In the genomic region with DNA sequence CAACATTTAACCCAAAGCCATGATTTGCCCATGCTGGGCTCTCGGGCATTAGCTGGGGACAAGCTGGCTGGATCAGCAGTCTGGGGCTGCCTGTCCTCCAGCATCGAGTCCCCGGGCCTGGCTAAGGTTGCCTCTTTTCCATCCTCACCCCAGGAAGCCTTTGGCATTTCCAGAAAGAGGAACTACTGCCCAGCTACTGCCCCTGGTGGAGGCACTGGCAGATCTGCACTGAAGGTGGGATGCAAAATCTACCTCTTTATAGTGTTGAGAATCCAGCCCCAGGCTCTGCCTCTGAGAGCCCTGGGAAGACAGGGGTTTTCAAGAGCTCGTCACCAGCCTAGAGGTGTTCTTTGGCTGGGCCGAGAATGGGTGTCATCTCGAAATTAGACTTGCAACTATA, we compare ENCODE assay signal across 8 cellular contexts.
DNase-seq lines count a peak whose midpoint lies in the region; ATAC-seq and TF ChIP-seq lines count a peak whose summit lies in the region.
"Had no signal": no experiment of that assay in that cellular context is flagged by ENCODE, and none has a peak within 500 bp of the region (broad histone marks: within the 10 kb centered on the region; RNA-seq: fewer than 3 reads in every experiment).

No MANE protein-coding gene starts in this region.

- no peak for TF ChIP-seq POLR2A in erythroblast (IDR thresholded peaks at IDR 0.05; ENCODE audit: low read length)

- H3K27me3 ChIP-seq in DND-41 (ENCODE audit: insufficient read depth, low read length, poor library complexity) (peaks cover under 1% of the 10 kb centered on the region), ascending aorta (no peaks in the 10 kb centered on the region), mesenchymal stem cell (ENCODE audit: control insufficient read depth in 1 of 2, insufficient read depth in 1 of 2, low read length in 2 of 2) (peaks cover 6 to 11% of the 10 kb centered on the region in 2 experiments)

- 64% methylated on average over 5 of the region's 6 CpGs for WGBS in mesenchymal stem cell

- no peak overlapping the region for H3K9ac ChIP-seq in DND-41 (ENCODE audit: low read depth, low read length)
- no peak overlapping the region for H3K9ac ChIP-seq in mesenchymal stem cell (ENCODE audit: low read length)

- no peak overlapping the region for H3K23ac ChIP-seq in mesenchymal stem cell (ENCODE audit: low read length in 2 of 2)

- H3K18ac ChIP-seq in mesenchymal stem cell (ENCODE audit: low read depth in 1 of 2, low read length in 2 of 2): no peak overlapping the region

- no peaks in the 10 kb centered on the region for H3K79me2 ChIP-seq in DND-41 (ENCODE audit: insufficient read depth, low read length)

- H3K14ac ChIP-seq in mesenchymal stem cell (ENCODE audit: low read length in 2 of 2): no peak overlapping the region

- ATAC-seq in DND-41 (ENCODE audit: insufficient read depth, low read depth): no peak
- ATAC-seq in GM18858 (IDR thresholded peaks at IDR 0.05; ENCODE audit: unreplicated experiment): no peak

- no peak overlapping the region for H4K91ac ChIP-seq in mesenchymal stem cell (ENCODE audit: low read length)

- TF ChIP-seq CTCF in DND-41 (IDR thresholded peaks at IDR 0.05; ENCODE audit: borderline replicate concordance, extremely low read depth, low read length, poor library complexity, severe bottlenecking): peak; percentile 31
- peak in 2 of 3 experiments; percentile 33 to 37 for TF ChIP-seq CTCF in ascending aorta (IDR thresholded peaks at IDR 0.05)

- no peaks in the 10 kb centered on the region for H3K79me1 ChIP-seq in mesenchymal stem cell (replicated peaks; ENCODE audit: low read length, poor library complexity, severe bottlenecking)

- no peak overlapping the region for H2AK5ac ChIP-seq in mesenchymal stem cell (ENCODE audit: low read length, severe bottlenecking)

- intact Hi-C loops in ascending aorta (cut with DNase I): loop anchor here (2.0 to 10.0 kb wide), 2 partner anchors 175 to 627 kb away; no protein-coding TSS in a partner anchor

- no peak overlapping the region for H3K4me2 ChIP-seq in DND-41 (ENCODE audit: insufficient read depth, low read length)
- H3K4me2 ChIP-seq in mesenchymal stem cell (ENCODE audit: low read length, poor library complexity, severe bottlenecking): no peak overlapping the region

- H3K27ac ChIP-seq in DND-41 (ENCODE audit: low read length) (no peak overlapping the region), ascending aorta (peak overlapping the region in 1 of 2 donors; percentile 10), mesenchymal stem cell (ENCODE audit: low read length, poor library complexity, severe bottlenecking) (no peak overlapping the region)

- H3K36me3 ChIP-seq in DND-41 (ENCODE audit: insufficient read depth, low read length) (no peaks in the 10 kb centered on the region), ascending aorta (no peaks in the 10 kb centered on the region), mesenchymal stem cell (ENCODE audit: control insufficient read depth in 1 of 2, insufficient read depth in 2 of 2, low read depth in 1 of 2, low read length in 2 of 2) (no peaks in the 10 kb centered on the region)

- H2BK5ac ChIP-seq in mesenchymal stem cell (ENCODE audit: low read depth, low read length, poor library complexity, severe bottlenecking): no peak overlapping the region

- H2BK15ac ChIP-seq in mesenchymal stem cell (ENCODE audit: low read depth, poor library complexity, severe bottlenecking): no peak overlapping the region

- H4K8ac ChIP-seq in mesenchymal stem cell (ENCODE audit: low read length): no peak overlapping the region

- H2BK120ac ChIP-seq in mesenchymal stem cell (ENCODE audit: low read depth, low read length): no peak overlapping the region

- H3K4me1 ChIP-seq in DND-41 (ENCODE audit: insufficient read depth, low read length): no peaks in the 10 kb centered on the region
- peaks cover 10 to 28% of the 10 kb centered on the region in 2 donors for H3K4me1 ChIP-seq in ascending aorta
- peaks cover 30% of the 10 kb centered on the region for H3K4me1 ChIP-seq in mesenchymal stem cell (ENCODE audit: control insufficient read depth, insufficient read depth, low read depth, low read length)

- no peaks in the 10 kb centered on the region for H4K20me1 ChIP-seq in DND-41 (ENCODE audit: insufficient read depth, low read length)

- DNase-seq in DND-41 (no peak), HuH-7 (ENCODE audit: low spot score) (peak; percentile 20), ascending aorta (ENCODE audit: low spot score in 2 of 2) (no peak), mesenchymal stem cell (peak; percentile 12), amygdala (lab: John Stamatoyannopoulos, UW) (no peak), erythroblast (lab: John Stamatoyannopoulos, UW) (no peak)
- DNase-seq: T-helper 9 cell had no signal

- H3K4me3 ChIP-seq in DND-41 (ENCODE audit: low read depth in 1 of 2, low read length in 2 of 2) (no peak overlapping the region), ascending aorta (no peak overlapping the region), mesenchymal stem cell (ENCODE audit: insufficient read depth in 1 of 2, low read depth in 1 of 2, low read length in 2 of 2) (no peak overlapping the region)

- H3K4ac ChIP-seq in mesenchymal stem cell (ENCODE audit: low read depth in 1 of 2, low read length in 2 of 2): no peak overlapping the region

- H2AFZ ChIP-seq in DND-41 (ENCODE audit: low read depth, low read length) (no peak overlapping the region), mesenchymal stem cell (ENCODE audit: low read depth, low read length) (no peak overlapping the region)

- H3K9me3 ChIP-seq in DND-41 (ENCODE audit: insufficient read depth, low read length, severe bottlenecking) (peaks cover 14% of the 10 kb centered on the region), ascending aorta (peaks cover 6 to 13% of the 10 kb centered on the region in 2 donors), mesenchymal stem cell (ENCODE audit: control insufficient read depth, low read length) (peaks cover 16% of the 10 kb centered on the region)

- no peak overlapping the region for H2BK12ac ChIP-seq in mesenchymal stem cell (ENCODE audit: low read length in 2 of 2)

Comparison
In these comparisons a context has a peak if more than half of its experiments do, and no peak if none do; other contexts are left out.
1. DNase-seq: peak in HuH-7 (single experiment) and mesenchymal stem cell (single experiment); none in DND-41 (single experiment), ascending aorta (0 of 2), amygdala (0 of 56) and erythroblast (0 of 2).